ENCODE assay signal across 20 cellular contexts in the genomic region with DNA sequence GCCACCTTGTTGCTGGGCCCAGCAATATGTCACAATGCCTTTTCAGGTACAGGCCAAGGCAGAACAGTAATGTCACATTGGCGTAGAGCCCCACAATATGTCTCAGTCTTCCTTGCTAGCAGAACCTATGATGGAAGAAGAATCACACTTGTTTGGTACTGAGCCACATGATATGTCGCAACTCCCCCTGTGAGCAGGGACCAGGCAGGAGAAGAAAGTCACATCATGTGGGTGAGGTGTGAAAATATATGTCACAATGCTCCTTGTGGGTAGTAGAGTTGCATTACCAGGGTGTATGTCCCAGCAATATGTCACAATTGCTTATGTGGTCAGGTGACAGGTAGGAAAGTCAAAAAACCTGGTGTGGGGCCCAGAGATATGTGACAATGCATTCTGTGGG. TPM values are rescaled to one million over a fixed set of nuclear protein-coding genes. Genes with fewer than 3 reads are reported as not detected.
DNase-seq lines count a peak whose midpoint lies in the region; ATAC-seq and TF ChIP-seq lines count a peak whose summit lies in the region.
"Had no signal": no experiment of that assay in that cellular context is flagged by ENCODE, and none has a peak within 500 bp of the region (broad histone marks: within the 10 kb centered on the region; RNA-seq: fewer than 3 reads in every experiment).

No MANE protein-coding gene starts in this region.

- no peak overlapping the region for H2AFZ ChIP-seq in mesenchymal stem cell (ENCODE audit: low read depth, low read length)

- H3K36me3 Mint-ChIP-seq in activated CD8-positive, alpha-beta memory T cell treated with anti-CD3 and anti-CD28 coated beads, Interleukin-2, amount 10 ng/mL, durations not matched to agents 7 days and 5 days = peaks cover 3% of the 10 kb centered on the region
- H3K36me3 Mint-ChIP-seq: CD4-positive, CD25-positive, alpha-beta regulatory T cell; IgD-negative memory B cell had no signal

- intact Hi-C loops in esophagus muscularis mucosa (cut with DNase I) = no loop called here

- H3K27ac Mint-ChIP-seq in activated CD8-positive, alpha-beta memory T cell treated with anti-CD3 and anti-CD28 coated beads, Interleukin-2, amount 10 ng/mL, durations not matched to agents 7 days and 5 days = no peak overlapping the region
- H3K27ac Mint-ChIP-seq: CD4-positive, CD25-positive, alpha-beta regulatory T cell; H9; IgD-negative memory B cell had no signal

- no peak overlapping the region for H2BK5ac ChIP-seq in mesenchymal stem cell (ENCODE audit: low read depth, low read length, poor library complexity, severe bottlenecking)

- no peak for ATAC-seq in activated CD8-positive, alpha-beta memory T cell treated with anti-CD3 and anti-CD28 coated beads, Interleukin-2, amount 10 ng/mL, durations not matched to agents 7 days and 5 days
- ATAC-seq in stimulated activated naive CD8-positive, alpha-beta T cell treated with anti-CD3 and anti-CD28 coated beads, Interleukin-15, Interleukin-2, amounts not matched to agents 100 U/mL and 50 U/mL, for 24 hours = peak; percentile 40
- no peak for ATAC-seq in HG02870 (IDR thresholded peaks at IDR 0.05; ENCODE audit: unreplicated experiment)
- ATAC-seq: A549, GM12878 had no signal

- H3K27me3 ChIP-seq in esophagus muscularis mucosa = no peaks in the 10 kb centered on the region
- no peaks in the 10 kb centered on the region for H3K27me3 ChIP-seq in mesenchymal stem cell (ENCODE audit: control insufficient read depth in 1 of 2, insufficient read depth in 1 of 2, low read length in 2 of 2)

- H3K4ac ChIP-seq in mesenchymal stem cell (ENCODE audit: low read depth in 1 of 2, low read length in 2 of 2) = no peak overlapping the region

- TF ChIP-seq CTCF in NB4 (IDR thresholded peaks at IDR 0.05; ENCODE audit: low read depth, low read length) (no peak), esophagus muscularis mucosa (IDR thresholded peaks at IDR 0.05) (no peak)

- CTCF ChIA-PET in activated CD8-positive, alpha-beta memory T cell treated with anti-CD3 and anti-CD28 coated beads, Interleukin-2, amount 10 ng/mL, durations not matched to agents 7 days and 5 days (lab: Charles Lee) = no interaction called here

- H4K8ac ChIP-seq in mesenchymal stem cell (ENCODE audit: low read length) = no peak overlapping the region

- peaks cover 17% of the 10 kb centered on the region for H3K9me3 Mint-ChIP-seq in activated CD8-positive, alpha-beta memory T cell treated with anti-CD3 and anti-CD28 coated beads, Interleukin-2, amount 10 ng/mL, durations not matched to agents 7 days and 5 days (ENCODE audit: low read depth)
- H3K9me3 Mint-ChIP-seq: H9 had no signal

- H3K18ac ChIP-seq in mesenchymal stem cell (ENCODE audit: low read depth in 1 of 2, low read length in 2 of 2) = no peak overlapping the region

- no peak overlapping the region for H3K4me3 ChIP-seq in NB4 (ENCODE audit: low read depth, low read length)
- H3K4me3 ChIP-seq in esophagus muscularis mucosa = no peak overlapping the region
- no peak overlapping the region for H3K4me3 ChIP-seq in mesenchymal stem cell (ENCODE audit: insufficient read depth in 1 of 2, low read depth in 1 of 2, low read length in 2 of 2)
- H3K4me3 ChIP-seq: A549, GM12878 had no signal

- H3K14ac ChIP-seq in mesenchymal stem cell (ENCODE audit: low read length in 2 of 2) = no peak overlapping the region

- H3K79me1 ChIP-seq in mesenchymal stem cell (replicated peaks; ENCODE audit: low read length, poor library complexity, severe bottlenecking) = no peaks in the 10 kb centered on the region

- H2BK120ac ChIP-seq in mesenchymal stem cell (ENCODE audit: low read depth, low read length) = no peak overlapping the region

- H4K91ac ChIP-seq in mesenchymal stem cell (ENCODE audit: low read length) = no peak overlapping the region

- no peak overlapping the region for H2BK12ac ChIP-seq in mesenchymal stem cell (ENCODE audit: low read length in 2 of 2)

- H2BK15ac ChIP-seq in mesenchymal stem cell (ENCODE audit: low read depth, poor library complexity, severe bottlenecking) = no peak overlapping the region

- H3K36me3 ChIP-seq in esophagus muscularis mucosa (no peaks in the 10 kb centered on the region), mesenchymal stem cell (ENCODE audit: control insufficient read depth in 1 of 2, insufficient read depth in 2 of 2, low read depth in 1 of 2, low read length in 2 of 2) (no peaks in the 10 kb centered on the region)

- no peak overlapping the region for H3K4me3 Mint-ChIP-seq in activated CD8-positive, alpha-beta memory T cell treated with anti-CD3 and anti-CD28 coated beads, Interleukin-2, amount 10 ng/mL, durations not matched to agents 7 days and 5 days
- H3K4me3 Mint-ChIP-seq: CD4-positive, CD25-positive, alpha-beta regulatory T cell; H9; IgD-negative memory B cell had no signal

- H3K9ac ChIP-seq in mesenchymal stem cell (ENCODE audit: low read length) = no peak overlapping the region

- DNase-seq in activated CD8-positive, alpha-beta memory T cell treated with anti-CD3 and anti-CD28 coated beads for 24 hours = peak; percentile 28
- no peak for DNase-seq in activated CD8-positive, alpha-beta memory T cell treated with anti-CD3 and anti-CD28 coated beads, Interleukin-2, amount 10 ng/mL, durations not matched to agents 7 days and 5 days
- DNase-seq in NB4 (ENCODE audit: low read depth) = peak; percentile 30
- peak; percentile 89 for DNase-seq in esophagus muscularis mucosa (ENCODE audit: extremely low spot score)
- no peak for DNase-seq in stimulated activated naive CD8-positive, alpha-beta T cell treated with anti-CD3 and anti-CD28 coated beads, Interleukin-15, Interleukin-2, amounts not matched to agents 100 U/mL and 50 U/mL, for 24 hours
- DNase-seq in NCI-H2107 treated with DMSO at 0.1 percent for 48 hours (lab: John Stamatoyannopoulos, UW; ENCODE audit: unreplicated experiment) = no peak
- DNase-seq in mesenchymal stem cell = no peak
- DNase-seq: CD4-positive, CD25-positive, alpha-beta regulatory T cell; DMS79; H9; NCI-H146; NCI-H2081 treated with DMSO at 0.1 percent for 48 hours; NCI-H2227 treated with DMSO at 0.1 percent for 48 hours; NCI-H526 treated with DMSO at 0.1 percent for 48 hours; OCI-M1 had no signal

- TF ChIP-seq EP300 in esophagus muscularis mucosa (IDR thresholded peaks at IDR 0.05) = no peak

- TF ChIP-seq POLR2A in NB4 (IDR thresholded peaks at IDR 0.05; ENCODE audit: extremely low read depth, insufficient read length) (no peak), esophagus muscularis mucosa (IDR thresholded peaks at IDR 0.05; ENCODE audit: low read depth) (no peak)

- no peaks in the 10 kb centered on the region for H3K4me1 ChIP-seq in esophagus muscularis mucosa
- no peaks in the 10 kb centered on the region for H3K4me1 ChIP-seq in mesenchymal stem cell (ENCODE audit: control insufficient read depth, insufficient read depth, low read depth, low read length)
- H3K4me1 ChIP-seq: A549 had no signal

- WGBS in esophagus muscularis mucosa = 100% methylated on average over 2 of the region's 2 CpGs
- WGBS in mesenchymal stem cell = 94% methylated on average over 2 of the region's 2 CpGs

- H3K4me2 ChIP-seq in mesenchymal stem cell (ENCODE audit: low read length, poor library complexity, severe bottlenecking) = no peak overlapping the region
- H3K4me2 ChIP-seq: A549 had no signal

- no peak overlapping the region for H2AK5ac ChIP-seq in mesenchymal stem cell (ENCODE audit: low read length, severe bottlenecking)

- no peaks in the 10 kb centered on the region for H3K9me3 ChIP-seq in esophagus muscularis mucosa
- H3K9me3 ChIP-seq in mesenchymal stem cell (ENCODE audit: control insufficient read depth, low read length) = peaks cover 13% of the 10 kb centered on the region

- no peak overlapping the region for H3K23ac ChIP-seq in mesenchymal stem cell (ENCODE audit: low read length in 2 of 2)

- H3K27ac ChIP-seq in esophagus muscularis mucosa (replicated peaks in 1 of 4) (no peak overlapping the region), mesenchymal stem cell (ENCODE audit: low read length, poor library complexity, severe bottlenecking) (no peak overlapping the region)
- H3K27ac ChIP-seq: A549, RWPE1 had no signal

- no peaks in the 10 kb centered on the region for H3K27me3 Mint-ChIP-seq in activated CD8-positive, alpha-beta memory T cell treated with anti-CD3 and anti-CD28 coated beads, Interleukin-2, amount 10 ng/mL, durations not matched to agents 7 days and 5 days
- H3K27me3 Mint-ChIP-seq: CD4-positive, CD25-positive, alpha-beta regulatory T cell; IgD-negative memory B cell had no signal

- H3K4me1 Mint-ChIP-seq in activated CD8-positive, alpha-beta memory T cell treated with anti-CD3 and anti-CD28 coated beads, Interleukin-2, amount 10 ng/mL, durations not matched to agents 7 days and 5 days = no peaks in the 10 kb centered on the region
- H3K4me1 Mint-ChIP-seq: IgD-negative memory B cell had no signal

RNA-seq across cellular contexts. Expression of a gene that starts 7.1 kb away (rescaled TPM):
- 10 to 100 TPM; 23.6 to 35.7 TPM for total RNA-seq in activated CD8-positive, alpha-beta memory T cell treated with anti-CD3 and anti-CD28 coated beads, Interleukin-2, amount 10 ng/mL, durations not matched to agents 7 days and 5 days
- total RNA-seq in esophagus muscularis mucosa = 10 to 100 TPM; 25.5 to 34.1 (median 30.4) TPM
- polyA plus RNA-seq in mesenchymal stem cell (2013, experiment 1 of 2) = 7.7 TPM
- 8.2 TPM for polyA plus RNA-seq in mesenchymal stem cell (2013, experiment 2 of 2)

Comparison
In these comparisons a context has a peak if more than half of its experiments do, and no peak if none do; other contexts are left out.
1. DNase-seq: peak in activated CD8-positive, alpha-beta memory T cell treated with anti-CD3 and anti-CD28 coated beads for 24 hours (single experiment), NB4 (single experiment) and esophagus muscularis mucosa (single experiment); none in activated CD8-positive, alpha-beta memory T cell treated with anti-CD3 and anti-CD28 coated beads, Interleukin-2, amount 10 ng/mL, durations not matched to agents 7 days and 5 days (single experiment), stimulated activated naive CD8-positive, alpha-beta T cell treated with anti-CD3 and anti-CD28 coated beads, Interleukin-15, Interleukin-2, amounts not matched to agents 100 U/mL and 50 U/mL, for 24 hours (single experiment), NCI-H2107 treated with DMSO at 0.1 percent for 48 hours (single experiment) and mesenchymal stem cell (single experiment).